ENCODE assay signal across 1 cellular context in the genomic region with DNA sequence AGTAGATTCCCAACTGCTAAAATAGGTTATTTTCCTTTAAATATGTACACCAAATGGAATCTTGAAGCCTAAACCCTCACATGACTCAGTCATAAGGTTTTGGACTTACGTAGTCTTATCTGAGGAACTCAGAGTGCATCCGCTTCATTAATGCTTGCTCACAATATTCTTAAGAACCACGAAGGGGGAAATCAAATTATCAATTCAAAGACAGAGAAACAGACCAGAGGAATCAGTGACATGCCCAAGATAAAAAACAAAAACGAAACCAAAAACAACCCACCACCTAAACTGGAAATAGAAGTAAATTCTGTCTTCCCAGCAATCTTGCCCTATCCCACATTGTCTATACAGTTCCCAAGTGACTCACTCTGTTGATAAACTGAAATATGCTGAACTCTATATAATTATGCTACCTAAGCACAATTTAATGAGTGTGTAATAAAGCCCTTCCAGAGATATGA.
TF ChIP-seq lines count a peak whose summit lies in the region.

No MANE protein-coding gene starts in this region.

TF ChIP-seq in IMR-90, 13 proteins besides CTCF, POLR2A, EP300 and RAD21:
- TF ChIP-seq USF2 (IDR thresholded peaks at IDR 0.05; ENCODE audit: low read depth, low read length) (peak; percentile 82; the same call in 1 of the 2 replicates), BHLHE40 (IDR thresholded peaks at IDR 0.05; ENCODE audit: low read depth, low read length) (0 out of 2 replicates have a peak, but pooled peaks have one; percentile 18), CHD1 (IDR thresholded peaks at IDR 0.05; ENCODE audit: low read depth, low read length) (no peak), FOS (IDR thresholded peaks at IDR 0.05; ENCODE audit: low read depth, low read length) (peak; percentile 56; the same call in 1 of the 2 replicates), MXI1 (IDR thresholded peaks at IDR 0.05; ENCODE audit: borderline replicate concordance, low read depth, low read length) (no peak), SMC3 (IDR thresholded peaks at IDR 0.05; ENCODE audit: low read depth, low read length) (no peak), MAZ (IDR thresholded peaks at IDR 0.05; ENCODE audit: borderline replicate concordance, low read depth, low read length) (no peak), MAFK (IDR thresholded peaks at IDR 0.05; ENCODE audit: low read depth, low read length) (peak; percentile 98)
